Comparison of ENCODE assay signal across 10 cellular contexts in genomic region chr6:119096683-119097310, GRCh38. TPM values are rescaled to one million over a fixed set of nuclear protein-coding genes. Genes with fewer than 3 reads are reported as not detected.
DNase-seq lines count a peak whose midpoint lies in the region; ATAC-seq and TF ChIP-seq lines count a peak whose summit lies in the region.
"Had no signal": no experiment of that assay in that cellular context is flagged by ENCODE, and none has a peak within 500 bp of the region (broad histone marks: within the 10 kb centered on the region; RNA-seq: fewer than 3 reads in every experiment).

No MANE protein-coding gene starts in this region.

- H3K36me3 Mint-ChIP-seq in brain = no peaks in the 10 kb centered on the region
- H3K36me3 Mint-ChIP-seq in activated CD8-positive, alpha-beta memory T cell treated with anti-CD3 and anti-CD28 coated beads, Interleukin-2, amount 10 ng/mL, durations not matched to agents 7 days and 5 days = no peaks in the 10 kb centered on the region

- H3K9me3 Mint-ChIP-seq in brain = no peaks in the 10 kb centered on the region
- no peaks in the 10 kb centered on the region for H3K9me3 Mint-ChIP-seq in activated CD8-positive, alpha-beta memory T cell treated with anti-CD3 and anti-CD28 coated beads, Interleukin-2, amount 10 ng/mL, durations not matched to agents 7 days and 5 days (ENCODE audit: low read depth)

- no peak for TF ChIP-seq CTCF in brain (conservative IDR thresholded peaks at IDR 0.05)

- intact Hi-C loops in left ventricle myocardium superior (cut with micrococcal nuclease) = no loop called here

- H3K4me3 Mint-ChIP-seq in brain = peak overlapping the region in 2 of 5 experiments; percentile 0 to 3
- H3K4me3 Mint-ChIP-seq in activated CD8-positive, alpha-beta memory T cell treated with anti-CD3 and anti-CD28 coated beads, Interleukin-2, amount 10 ng/mL, durations not matched to agents 7 days and 5 days = no peak overlapping the region

- H3K27me3 Mint-ChIP-seq in brain = peaks cover 12% of the 10 kb centered on the region
- peaks cover 5% of the 10 kb centered on the region for H3K27me3 Mint-ChIP-seq in activated CD8-positive, alpha-beta memory T cell treated with anti-CD3 and anti-CD28 coated beads, Interleukin-2, amount 10 ng/mL, durations not matched to agents 7 days and 5 days

- peak overlapping the region; percentile 2 to 78 (median 60) for H3K27ac Mint-ChIP-seq in brain
- no peak overlapping the region for H3K27ac Mint-ChIP-seq in activated CD8-positive, alpha-beta memory T cell treated with anti-CD3 and anti-CD28 coated beads, Interleukin-2, amount 10 ng/mL, durations not matched to agents 7 days and 5 days

- CTCF ChIA-PET in activated CD8-positive, alpha-beta memory T cell treated with anti-CD3 and anti-CD28 coated beads, Interleukin-2, amount 10 ng/mL, durations not matched to agents 7 days and 5 days (lab: Charles Lee) = no interaction called here

- DNase-seq in EH (ENCODE audit: low read depth) = peak; percentile 9
- DNase-seq in left ventricle myocardium superior = peak; percentile 82
- peak; percentile 78 for DNase-seq in pons (ENCODE audit: low spot score)
- DNase-seq in activated CD8-positive, alpha-beta memory T cell treated with anti-CD3 and anti-CD28 coated beads, Interleukin-2, amount 10 ng/mL, durations not matched to agents 7 days and 5 days = no peak
- DNase-seq: COR-L47, SIG-M5 had no signal

- ATAC-seq in left ventricle myocardium superior (peak; percentile 97), GM19035 (IDR thresholded peaks at IDR 0.05; ENCODE audit: unreplicated experiment) (no peak), GM21723 (IDR thresholded peaks at IDR 0.05; ENCODE audit: unreplicated experiment) (no peak), GM19452 (IDR thresholded peaks at IDR 0.05; ENCODE audit: unreplicated experiment) (no peak)
- ATAC-seq in activated CD8-positive, alpha-beta memory T cell treated with anti-CD3 and anti-CD28 coated beads, Interleukin-2, amount 10 ng/mL, durations not matched to agents 7 days and 5 days = no peak

- peaks cover 12% of the 10 kb centered on the region for H3K4me1 Mint-ChIP-seq in brain
- H3K4me1 Mint-ChIP-seq in activated CD8-positive, alpha-beta memory T cell treated with anti-CD3 and anti-CD28 coated beads, Interleukin-2, amount 10 ng/mL, durations not matched to agents 7 days and 5 days = peaks cover 7% of the 10 kb centered on the region

RNA-seq across cellular contexts. Expression of gene FAM184A, which starts 18.3 kb away (rescaled TPM):
- 8.5 TPM for polyA plus RNA-seq in brain (ENCODE audit: insufficient read depth, low read depth, low replicate concordance)
- 2.2 TPM for total RNA-seq in left ventricle myocardium superior
- 1 to 10 TPM; 3.7 to 6.0 TPM for total RNA-seq in activated CD8-positive, alpha-beta memory T cell treated with anti-CD3 and anti-CD28 coated beads, Interleukin-2, amount 10 ng/mL, durations not matched to agents 7 days and 5 days
